In genomic region chr20:24046905-24047304, GRCh38 we compare ENCODE assay signal across 22 cellular contexts. TPM values are rescaled to one million over a fixed set of nuclear protein-coding genes. Genes with fewer than 3 reads are reported as not detected.
"Had no signal": no experiment of that assay in that cellular context is flagged by ENCODE, and none has a peak within 500 bp of the region (broad histone marks: within the 10 kb centered on the region; RNA-seq: fewer than 3 reads in every experiment).

No MANE protein-coding gene starts in this region.

- H3K36me3 Mint-ChIP-seq: activated naive CD8-positive, alpha-beta T cell treated with anti-CD3 and anti-CD28 coated beads for 36 hours had no signal

- H3K4me1 Mint-ChIP-seq: activated B cell treated with CpG ODN at 0.5 μM for 24 hours had no signal

- H3K4me3 Mint-ChIP-seq: activated B cell treated with CpG ODN at 0.5 μM for 24 hours; activated naive CD8-positive, alpha-beta T cell treated with anti-CD3 and anti-CD28 coated beads for 36 hours; activated T-cell treated with anti-CD3 and anti-CD28 coated beads, Interleukin-2, amount 50 U/mL, for 4 hours; endodermal cell; neural crest cell had no signal

- ATAC-seq: activated T-cell treated with anti-CD3 and anti-CD28 coated beads, Interleukin-2, amount 50 U/mL, for 4 hours; heart right ventricle; left ventricle myocardium superior had no signal

- H3K27me3 ChIP-seq: right atrium auricular region had no signal

- H3K27me3 Mint-ChIP-seq: activated B cell treated with CpG ODN at 0.5 μM for 24 hours; activated naive CD8-positive, alpha-beta T cell treated with anti-CD3 and anti-CD28 coated beads for 36 hours had no signal

- DNase-seq: activated B cell treated with CpG ODN at 0.5 μM for 24 hours; activated CD4-positive, alpha-beta T cell treated with anti-CD3 and anti-CD28 coated beads, Interleukin-2, amount 50 U/mL, for 1 hour; activated gamma-delta T cell; activated naive CD8-positive, alpha-beta T cell treated with anti-CD3 and anti-CD28 coated beads for 36 hours; activated T-cell treated with anti-CD3 and anti-CD28 coated beads, Interleukin-2, amount 50 U/mL, for 4 hours; amygdala; caudate nucleus; endodermal cell; heart right ventricle; left ventricle myocardium superior; stimulated activated CD4-positive, alpha-beta T cell treated with anti-CD3 and anti-CD28 coated beads, Interleukin-12 subunit alpha, Interleukin-12 subunit beta, amount 100 ng/mL, for 4 hours; stimulated activated CD4-positive, alpha-beta T cell treated with anti-CD3 and anti-CD28 coated beads, Interleukin-1b, Interleukin-23, amount 100 ng/mL, for 48 hours; stimulated activated CD8-positive, alpha-beta memory T cell treated with anti-CD3 and anti-CD28 coated beads, Interleukin-4, amount 100 ng/mL, for 48 hours; stimulated activated naive CD4-positive, alpha-beta T cell had no signal

- H3K9me3 ChIP-seq: heart right ventricle, prostate gland, right atrium auricular region had no signal

- H3K9me3 Mint-ChIP-seq: activated B cell treated with CpG ODN at 0.5 μM for 24 hours; activated naive CD8-positive, alpha-beta T cell treated with anti-CD3 and anti-CD28 coated beads for 36 hours; activated T-cell treated with anti-CD3 and anti-CD28 coated beads, Interleukin-2, amount 50 U/mL, for 4 hours; endodermal cell; neural crest cell had no signal

- H3K27ac ChIP-seq: heart right ventricle, prostate gland, right atrium auricular region had no signal

- H3K4me3 ChIP-seq: heart right ventricle, prostate gland, right atrium auricular region had no signal

- H3K27ac Mint-ChIP-seq: activated B cell treated with CpG ODN at 0.5 μM for 24 hours; activated naive CD8-positive, alpha-beta T cell treated with anti-CD3 and anti-CD28 coated beads for 36 hours; endodermal cell had no signal

RNA-seq across cellular contexts. Expression of gene GGTLC1, which starts 58.3 kb away (rescaled TPM):
- total RNA-seq: activated B cell treated with CpG ODN at 0.5 μM for 24 hours; activated naive CD8-positive, alpha-beta T cell treated with anti-CD3 and anti-CD28 coated beads for 36 hours; activated T-cell treated with anti-CD3 and anti-CD28 coated beads, Interleukin-2, amount 50 U/mL, for 4 hours; endodermal cell; epithelial cell of proximal tubule; heart right ventricle; left ventricle myocardium superior; myocyte; neural crest cell; osteocyte; prostate gland; right atrium auricular region; SK-MEL-5; ureter had no signal
